In the genomic region with DNA sequence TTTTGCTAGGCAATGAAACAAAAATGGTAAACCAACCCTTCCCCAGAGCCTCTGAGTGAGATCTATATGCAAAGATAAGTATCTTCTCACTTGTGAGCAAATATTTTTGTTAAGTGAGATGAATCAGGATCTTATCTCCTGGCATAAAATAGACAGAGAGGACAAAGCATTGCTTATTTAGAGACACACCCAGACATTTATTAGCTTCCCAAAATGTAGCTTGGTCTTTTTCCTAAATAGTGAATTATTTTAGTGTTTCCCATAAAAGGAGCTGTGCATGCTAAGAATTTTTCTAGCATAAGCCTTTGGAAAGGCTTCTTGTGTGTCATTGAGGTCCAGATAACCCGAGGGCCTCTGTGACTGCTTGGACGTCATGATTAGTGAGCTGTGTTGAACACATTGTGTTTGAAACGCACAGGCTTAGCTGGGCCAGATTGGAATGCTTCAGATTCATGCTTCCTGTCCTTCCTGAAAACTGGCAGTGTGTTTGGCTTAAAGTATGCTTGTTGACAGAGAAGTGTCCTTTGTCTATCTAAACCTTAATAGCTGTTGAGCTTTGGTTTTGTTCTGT, we compare ENCODE assay signal across 9 cellular contexts.
DNase-seq lines count a peak whose midpoint lies in the region; ATAC-seq and TF ChIP-seq lines count a peak whose summit lies in the region.
"Had no signal": no experiment of that assay in that cellular context is flagged by ENCODE, and none has a peak within 500 bp of the region (broad histone marks: within the 10 kb centered on the region; RNA-seq: fewer than 3 reads in every experiment).

No MANE protein-coding gene starts in this region.

- CTCF ChIA-PET in activated naive CD4-positive, alpha-beta T cell treated with anti-CD3 and anti-CD28 coated beads, Interleukin-2, amount 10 ng/mL, durations not matched to agents 7 days and 5 days (lab: Charles Lee): interaction anchor here (1.3 to 1.8 kb wide), 3 partner anchors 9 to 65 kb away, joined by 3 to 14 read pairs (median 3); no protein-coding TSS in a partner anchor

- H3K27me3 Mint-ChIP-seq in nephron (ENCODE audit: low read depth): no peaks in the 10 kb centered on the region
- H3K27me3 Mint-ChIP-seq in activated naive CD4-positive, alpha-beta T cell treated with anti-CD3 and anti-CD28 coated beads, Interleukin-2, amount 10 ng/mL, durations not matched to agents 7 days and 5 days: no peaks in the 10 kb centered on the region

- H3K4me3 Mint-ChIP-seq in nephron: no peak overlapping the region
- no peak overlapping the region for H3K4me3 Mint-ChIP-seq in activated naive CD4-positive, alpha-beta T cell treated with anti-CD3 and anti-CD28 coated beads, Interleukin-2, amount 10 ng/mL, durations not matched to agents 7 days and 5 days

- H3K4me1 Mint-ChIP-seq in nephron: peaks cover 46% of the 10 kb centered on the region
- peaks cover 5% of the 10 kb centered on the region for H3K4me1 Mint-ChIP-seq in activated naive CD4-positive, alpha-beta T cell treated with anti-CD3 and anti-CD28 coated beads, Interleukin-2, amount 10 ng/mL, durations not matched to agents 7 days and 5 days

- H3K4me3 ChIP-seq in epithelial cell of esophagus (ENCODE audit: low read length): no peak overlapping the region

- TF ChIP-seq CTCF in AG09319 (IDR thresholded peaks at IDR 0.05; ENCODE audit: low read depth, low read length): no peak
- TF ChIP-seq CTCF in epithelial cell of esophagus (IDR thresholded peaks at IDR 0.05; ENCODE audit: insufficient read depth, low read depth, low read length, missing control alignments): no peak
- no peak for TF ChIP-seq CTCF in nephron (IDR thresholded peaks at IDR 0.05; ENCODE audit: unreplicated experiment in 3 of 3)

- H3K27ac Mint-ChIP-seq in nephron: peak overlapping the region; percentile 52 to 92 (median 87)
- no peak overlapping the region for H3K27ac Mint-ChIP-seq in activated naive CD4-positive, alpha-beta T cell treated with anti-CD3 and anti-CD28 coated beads, Interleukin-2, amount 10 ng/mL, durations not matched to agents 7 days and 5 days

- DNase-seq in AG09319 (ENCODE audit: extremely low read depth, low read depth) (peak; percentile 90), NCI-H748 (lab: John Stamatoyannopoulos, UW; ENCODE audit: unreplicated experiment) (peak; percentile 81), epithelial cell of esophagus (ENCODE audit: low read depth) (peak; percentile 86), NOMO-1 treated with dmso at 0.1 percent for 144 hours (lab: John Stamatoyannopoulos, UW; ENCODE audit: unreplicated experiment) (no peak)
- DNase-seq in activated naive CD4-positive, alpha-beta T cell treated with anti-CD3 and anti-CD28 coated beads, Interleukin-2, amount 10 ng/mL, durations not matched to agents 7 days and 5 days: no peak
- DNase-seq: NCI-H1694 had no signal

- H3K9me3 Mint-ChIP-seq in nephron: no peaks in the 10 kb centered on the region
- H3K9me3 Mint-ChIP-seq in activated naive CD4-positive, alpha-beta T cell treated with anti-CD3 and anti-CD28 coated beads, Interleukin-2, amount 10 ng/mL, durations not matched to agents 7 days and 5 days: no peaks in the 10 kb centered on the region

- ATAC-seq in GM18502 (IDR thresholded peaks at IDR 0.05; ENCODE audit: poor library complexity, unreplicated experiment) (no peak), GM18517 (IDR thresholded peaks at IDR 0.05; ENCODE audit: unreplicated experiment) (no peak)

- H3K36me3 Mint-ChIP-seq in nephron (ENCODE audit: low read depth): peaks cover 42% of the 10 kb centered on the region
- H3K36me3 Mint-ChIP-seq in activated naive CD4-positive, alpha-beta T cell treated with anti-CD3 and anti-CD28 coated beads, Interleukin-2, amount 10 ng/mL, durations not matched to agents 7 days and 5 days: peaks cover 34% of the 10 kb centered on the region

Comparison
In these comparisons a context has a peak if more than half of its experiments do, and no peak if none do; other contexts are left out.
1. DNase-seq: peak in AG09319 (single experiment), NCI-H748 (single experiment) and epithelial cell of esophagus (single experiment); none in NOMO-1 treated with dmso at 0.1 percent for 144 hours (single experiment) and activated naive CD4-positive, alpha-beta T cell treated with anti-CD3 and anti-CD28 coated beads, Interleukin-2, amount 10 ng/mL, durations not matched to agents 7 days and 5 days (single experiment).